8 cellular contexts compared by ENCODE assay signal in the genomic region with DNA sequence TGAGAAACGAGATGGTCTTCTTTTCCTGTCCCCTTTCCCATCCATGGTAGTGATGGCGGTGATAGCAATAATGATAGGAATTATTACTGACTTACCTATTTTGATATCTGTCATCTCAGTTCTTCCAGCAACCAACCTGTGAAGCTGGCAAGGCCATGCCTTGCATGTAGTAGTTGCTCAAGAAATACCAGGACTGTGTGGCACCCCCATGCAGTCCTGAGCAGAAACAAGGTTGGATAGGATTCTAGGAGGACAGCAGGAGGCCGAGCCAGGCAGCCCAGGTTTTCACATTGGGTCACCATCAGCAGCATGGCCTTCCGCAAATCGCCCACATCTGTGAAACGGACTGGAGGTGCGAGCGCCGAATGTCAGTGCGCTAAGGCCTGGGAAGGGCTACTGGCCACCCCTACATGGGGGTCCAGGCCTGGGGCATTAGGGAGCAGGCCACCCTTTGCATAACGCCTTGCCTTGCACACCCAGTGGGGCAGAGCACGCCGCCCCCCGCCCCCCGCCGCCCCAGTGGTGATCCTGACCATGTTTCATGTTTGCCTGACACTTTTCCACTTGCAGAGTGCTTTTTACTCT. TPM values are rescaled to one million over a fixed set of nuclear protein-coding genes. Genes with fewer than 3 reads are reported as not detected.
DNase-seq lines count a peak whose midpoint lies in the region; ATAC-seq and TF ChIP-seq lines count a peak whose summit lies in the region.

No MANE protein-coding gene starts in this region.

- TF ChIP-seq CTCF in Caco-2 (IDR thresholded peaks at IDR 0.05; ENCODE audit: insufficient read depth in 1 of 2, low read depth in 1 of 2, low read length in 1 of 2, severe bottlenecking in 1 of 2, unreplicated experiment in 1 of 2) (no peak), esophagus squamous epithelium (IDR thresholded peaks at IDR 0.05) (no peak)

- intact Hi-C loops in Caco-2 (cut with micrococcal nuclease; ENCODE audit: unreplicated experiment) (no loop called here), esophagus squamous epithelium (cut with DNase I) (loop anchor here (5.0 kb wide), 1 partner anchor 49 kb away; no protein-coding TSS in a partner anchor), posterior vena cava (cut with DNase I) (loop anchor here (5.0 kb wide), 2 partner anchors 109 to 114 kb away; no protein-coding TSS in a partner anchor)

- H3K4me1 Mint-ChIP-seq in Caco-2 (ENCODE audit: low read depth, unreplicated experiment) = peaks cover 14% of the 10 kb centered on the region

- H3K36me3 ChIP-seq in Caco-2 (ENCODE audit: control insufficient read depth, insufficient read depth, low read length) (peaks cover 3% of the 10 kb centered on the region; the same call in 1 of the 2 replicates), SK-N-MC (ENCODE audit: insufficient read depth, low read length) (peaks cover 5% of the 10 kb centered on the region; the same call in 1 of the 2 replicates), esophagus squamous epithelium (peaks cover 8 to 38% (median 15%) of the 10 kb centered on the region in 3 donors)

- no peak for TF ChIP-seq POLR2A in esophagus squamous epithelium (IDR thresholded peaks at IDR 0.05)

- DNase-seq in Caco-2 (no peak), SK-N-MC (ENCODE audit: low read depth, low spot score) (no peak), esophagus squamous epithelium (lab: John Stamatoyannopoulos, UW) (no peak), posterior vena cava (ENCODE audit: low spot score) (peak; percentile 79), epidermal melanocyte (ENCODE audit: insufficient read length, low spot score) (no peak), HK-2 (ENCODE audit: unreplicated experiment) (no peak), kidney tubule cell (ENCODE audit: low spot score) (no peak)

- no peaks in the 10 kb centered on the region for H3K9me3 Mint-ChIP-seq in Caco-2 (ENCODE audit: unreplicated experiment)

- H3K27me3 Mint-ChIP-seq in Caco-2 (ENCODE audit: insufficient read depth, unreplicated experiment) = no peaks in the 10 kb centered on the region

- no peak overlapping the region for H3K27ac Mint-ChIP-seq in Caco-2 (ENCODE audit: unreplicated experiment)

- peaks cover 16% of the 10 kb centered on the region for H3K4me1 ChIP-seq in Caco-2
- peaks cover 83 to 93% (median 87%) of the 10 kb centered on the region in 3 donors for H3K4me1 ChIP-seq in esophagus squamous epithelium

- H3K9ac ChIP-seq in SK-N-MC (ENCODE audit: insufficient read length) = no peak overlapping the region

- H3K27ac ChIP-seq in SK-N-MC (peak overlapping the region; percentile 96), esophagus squamous epithelium (peak overlapping the region; percentile 81 to 98 (median 95))

- no peaks in the 10 kb centered on the region for H3K27me3 ChIP-seq in Caco-2 (replicated peaks; ENCODE audit: control insufficient read depth, insufficient read depth, low read length)
- H3K27me3 ChIP-seq in esophagus squamous epithelium = no peaks in the 10 kb centered on the region

- POLR2A ChIA-PET in Caco-2 (lab: Charles Lee) = no interaction called here

- H3K4me3 ChIP-seq in Caco-2 (ENCODE audit: low read depth, low read length) (no peak overlapping the region), SK-N-MC (no peak overlapping the region), esophagus squamous epithelium (peak overlapping the region in 3 of 4 donors; percentile 94 to 99 (median 96))

- no peaks in the 10 kb centered on the region for H3K9me3 ChIP-seq in Caco-2
- H3K9me3 ChIP-seq in SK-N-MC (ENCODE audit: low read depth, low read length) = no peaks in the 10 kb centered on the region
- no peaks in the 10 kb centered on the region for H3K9me3 ChIP-seq in esophagus squamous epithelium

- peak overlapping the region; percentile 100 for H3K4me3 Mint-ChIP-seq in Caco-2 (ENCODE audit: unreplicated experiment)

- CTCF ChIA-PET in Caco-2 (lab: Charles Lee) = interaction anchor here (0.6 to 2.5 kb wide), 3 partner anchors 20 to 116 kb away, joined by 3 to 43 read pairs (median 15); partner anchors contain the start of gene ANKRD13D

- H3K36me3 Mint-ChIP-seq in Caco-2 (ENCODE audit: insufficient read depth, unreplicated experiment) = peaks cover 44% of the 10 kb centered on the region

- 60 to 75% methylated on average over 3 to 5 of the region's 16 CpGs for WGBS in esophagus squamous epithelium, 2 donors

- no TSS peak for BruUV-seq in Caco-2 (replicated peaks; lab: Mats Ljungman, UMichigan)

- ATAC-seq in GM18498 (IDR thresholded peaks at IDR 0.05; ENCODE audit: unreplicated experiment) = no peak

RNA-seq across cellular contexts. Expression of gene GRK2, which starts 2.5 kb away (rescaled TPM):
- 113 and 120 TPM in 2 replicates for total RNA-seq in Caco-2 (2022)
- 10 to 100 TPM; 54.1 to 93.2 (median 68.5) TPM for total RNA-seq in esophagus squamous epithelium
- 10 to 100 TPM; 50.4 to 58.2 TPM for total RNA-seq in posterior vena cava

RNA-seq across cellular contexts. Expression of gene ANKRD13D, which starts 20.3 kb away (rescaled TPM):
- total RNA-seq in Caco-2 (2022) (83.3 and 88.6 TPM in 2 replicates), esophagus squamous epithelium (10 to 100 TPM; 27.4 to 50.6 (median 41.6) TPM), posterior vena cava (10 to 100 TPM; 40.7 to 42.8 TPM)

RNA-seq across cellular contexts. Expression of gene SSH3, which starts 34.6 kb away (rescaled TPM):
- total RNA-seq in Caco-2 (2022) (81.2 and 89.6 TPM in 2 replicates), esophagus squamous epithelium (10 to 100 TPM; 51.4 to 78.4 (median 64.8) TPM), posterior vena cava (10 to 100 TPM; 23.5 to 26.2 TPM)

Comparison
In these comparisons a context has a peak if more than half of its experiments do, and no peak if none do; other contexts are left out.
1. H3K4me3 ChIP-seq: peak in esophagus squamous epithelium (3 of 4); none in Caco-2 (single experiment) and SK-N-MC (single experiment).